In genomic region chr3:195914648-195915473, GRCh38 we compare ENCODE assay signal across 1 cellular context.
TF ChIP-seq lines count a peak whose summit lies in the region.

No MANE protein-coding gene starts in this region.

TF ChIP-seq in K562, 482 proteins besides CTCF, POLR2A, EP300 and RAD21 (continued from another document):
- no peak for TF ChIP-seq ETS2 (tag; IDR thresholded peaks at IDR 0.05; ENCODE audit: borderline replicate concordance, poor library complexity, severe bottlenecking)
- 0 out of 2 replicates have a peak, but pooled peaks have one; percentile 29 for TF ChIP-seq HDAC2 (IDR thresholded peaks at IDR 0.05)
- TF ChIP-seq FOXA1 (IDR thresholded peaks at IDR 0.05; ENCODE audit: borderline replicate concordance): no peak
- TF ChIP-seq XRCC4 (IDR thresholded peaks at IDR 0.05; ENCODE audit: extremely low read depth, insufficient read depth, insufficient read length): no peak
- TF ChIP-seq HEY1 (CRISPR knock-in tag; IDR thresholded peaks at IDR 0.05; ENCODE audit: borderline replicate concordance): no peak
- TF ChIP-seq, protein P1, sequence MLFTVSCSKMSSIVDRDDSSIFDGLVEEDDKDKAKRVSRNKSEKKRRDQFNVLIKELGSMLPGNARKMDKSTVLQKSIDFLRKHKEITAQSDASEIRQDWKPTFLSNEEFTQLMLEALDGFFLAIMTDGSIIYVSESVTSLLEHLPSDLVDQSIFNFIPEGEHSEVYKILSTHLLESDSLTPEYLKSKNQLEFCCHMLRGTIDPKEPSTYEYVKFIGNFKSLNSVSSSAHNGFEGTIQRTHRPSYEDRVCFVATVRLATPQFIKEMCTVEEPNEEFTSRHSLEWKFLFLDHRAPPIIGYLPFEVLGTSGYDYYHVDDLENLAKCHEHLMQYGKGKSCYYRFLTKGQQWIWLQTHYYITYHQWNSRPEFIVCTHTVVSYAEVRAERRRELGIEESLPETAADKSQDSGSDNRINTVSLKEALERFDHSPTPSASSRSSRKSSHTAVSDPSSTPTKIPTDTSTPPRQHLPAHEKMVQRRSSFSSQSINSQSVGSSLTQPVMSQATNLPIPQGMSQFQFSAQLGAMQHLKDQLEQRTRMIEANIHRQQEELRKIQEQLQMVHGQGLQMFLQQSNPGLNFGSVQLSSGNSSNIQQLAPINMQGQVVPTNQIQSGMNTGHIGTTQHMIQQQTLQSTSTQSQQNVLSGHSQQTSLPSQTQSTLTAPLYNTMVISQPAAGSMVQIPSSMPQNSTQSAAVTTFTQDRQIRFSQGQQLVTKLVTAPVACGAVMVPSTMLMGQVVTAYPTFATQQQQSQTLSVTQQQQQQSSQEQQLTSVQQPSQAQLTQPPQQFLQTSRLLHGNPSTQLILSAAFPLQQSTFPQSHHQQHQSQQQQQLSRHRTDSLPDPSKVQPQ (CRISPR knock-in tag; IDR thresholded peaks at IDR 0.05; ENCODE audit: borderline replicate concordance): no peak
- TF ChIP-seq PHF20 (IDR thresholded peaks at IDR 0.05; ENCODE audit: partially characterized antibody): no peak
- no peak for TF ChIP-seq PHF8 (IDR thresholded peaks at IDR 0.05; ENCODE audit: borderline replicate concordance, low read length)
